In the genomic region with DNA sequence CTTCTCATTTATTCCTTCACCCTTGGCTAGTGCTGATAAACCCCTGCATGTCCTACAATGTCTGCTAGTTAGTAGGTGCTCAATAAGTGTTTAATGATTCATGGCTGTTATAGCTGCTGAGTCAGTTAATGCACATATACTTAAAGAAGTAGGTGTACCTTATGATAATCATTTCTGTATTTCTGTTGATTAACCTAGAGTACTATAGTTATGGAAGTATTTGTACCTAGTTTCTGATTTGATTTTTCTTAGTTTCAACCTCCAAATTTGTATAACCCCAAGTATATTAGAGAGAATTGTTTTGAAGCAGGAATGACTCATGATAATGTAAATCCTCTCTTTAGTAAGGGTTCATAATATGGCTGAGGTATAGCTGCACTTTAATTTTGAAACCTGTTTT, we compare ENCODE assay signal across 15 cellular contexts. TPM values are rescaled to one million over a fixed set of nuclear protein-coding genes. Genes with fewer than 3 reads are reported as not detected.
DNase-seq lines count a peak whose midpoint lies in the region; ATAC-seq, FAIRE-seq and TF ChIP-seq lines count a peak whose summit lies in the region.
"Had no signal": no experiment of that assay in that cellular context is flagged by ENCODE, and none has a peak within 500 bp of the region (broad histone marks: within the 10 kb centered on the region; RNA-seq: fewer than 3 reads in every experiment).

No MANE protein-coding gene starts in this region.

- peak overlapping the region; percentile 20; the same call in 1 of the 3 replicates for H3K4me2 ChIP-seq in A549

- POLR2A ChIA-PET in A549 (lab: Yijun Ruan, JAX) = interaction anchor here (1.3 kb wide), 1 partner anchor 9 kb away, joined by 5 read pairs; a partner anchor contains a TSS

- no peak for TF ChIP-seq CTCF in A549 (IDR thresholded peaks at IDR 0.05)
- TF ChIP-seq CTCF in heart right ventricle (IDR thresholded peaks at IDR 0.05) = no peak

- H3K27ac ChIP-seq in A549 (no peak overlapping the region), heart right ventricle (no peak overlapping the region)
- H3K27ac ChIP-seq: stomach had no signal

- no peak for DNase-seq in A549 (ENCODE audit: low read depth in 1 of 2, low spot score in 1 of 2)
- DNase-seq in heart right ventricle = no peak
- no peak for DNase-seq in T-helper 9 cell
- no peak for DNase-seq in A172 (ENCODE audit: low spot score)
- DNase-seq in hepatic stellate cell (ENCODE audit: low spot score) = no peak
- DNase-seq: amniotic stem cell; kidney; NCI-H1417 treated with DMSO at 0.1 percent for 48 hours; stimulated activated CD4-positive, alpha-beta T cell treated with anti-CD3 and anti-CD28 coated beads, Interleukin-15, amount 100 ng/mL, for 24 hours; stomach had no signal

- intact Hi-C loops in heart right ventricle (cut with DNase I) = no loop called here

- no peak for TF ChIP-seq POLR2A in A549 (IDR thresholded peaks at IDR 0.05; ENCODE audit: low read length)

- TF ChIP-seq RAD21 in A549 (conservative IDR thresholded peaks at IDR 0.05 in 1 of 2, IDR thresholded peaks at IDR 0.05 in 1 of 2) = no peak

- TF ChIP-seq EP300 in A549 (IDR thresholded peaks at IDR 0.05) = no peak

- ATAC-seq in A549 = no peak
- peak; percentile 69 for ATAC-seq in GM19043 (IDR thresholded peaks at IDR 0.05; ENCODE audit: low read depth, unreplicated experiment)
- ATAC-seq in HG02623 (IDR thresholded peaks at IDR 0.05; ENCODE audit: unreplicated experiment) = peak; percentile 84
- peak; percentile 79 for ATAC-seq in HG03439 (IDR thresholded peaks at IDR 0.05; ENCODE audit: unreplicated experiment)
- no peak for ATAC-seq in heart right ventricle
- ATAC-seq: Right ventricle myocardium inferior had no signal

- FAIRE-seq in A549 (lab: Jason Lieb, UNC) = no peak
- FAIRE-seq: kidney had no signal

- H3K27me3 ChIP-seq in heart right ventricle = no peaks in the 10 kb centered on the region
- H3K27me3 ChIP-seq: stomach had no signal

- no peak overlapping the region for H3K4me3 ChIP-seq in A549
- no peak overlapping the region for H3K4me3 ChIP-seq in heart right ventricle
- H3K4me3 ChIP-seq: stomach had no signal

- H3K9me3 ChIP-seq in A549 = no peaks in the 10 kb centered on the region
- no peaks in the 10 kb centered on the region for H3K9me3 ChIP-seq in heart right ventricle
- H3K9me3 ChIP-seq: stomach had no signal

- peaks cover 20% of the 10 kb centered on the region; the same call in 2 of the 3 replicates for H3K4me1 ChIP-seq in A549
- peaks cover 13 to 98% (median 78%) of the 10 kb centered on the region in 9 donors for H3K4me1 ChIP-seq in heart right ventricle

- CTCF ChIA-PET in A549 (lab: Yijun Ruan, JAX) = interaction anchor here (1.4 to 1.6 kb wide), 2 partner anchors 29 to 59 kb away, joined by 4 to 5 read pairs; no protein-coding TSS in a partner anchor

- H3K36me3 ChIP-seq in heart right ventricle = no peaks in the 10 kb centered on the region
- H3K36me3 ChIP-seq: stomach had no signal

TF ChIP-seq in A549, 52 proteins besides CTCF, POLR2A, EP300 and RAD21:
- TF ChIP-seq HOXA7 (CRISPR knock-in tag; IDR thresholded peaks at IDR 0.05) (no peak), EHMT2 (IDR thresholded peaks at IDR 0.05; ENCODE audit: low read depth) (no peak), RNF2 (IDR thresholded peaks at IDR 0.05; ENCODE audit: borderline replicate concordance, low read depth) (no peak), BHLHE40 (IDR thresholded peaks at IDR 0.05; ENCODE audit: low read depth, low read length) (no peak), FOSL2 (IDR thresholded peaks at IDR 0.05) (no peak), FOSL2 (CRISPR knock-in tag; IDR thresholded peaks at IDR 0.05) (0 out of 2 replicates have a peak, but pooled peaks have one; percentile 16), CHD2 (IDR thresholded peaks at IDR 0.05; ENCODE audit: low read length, partially characterized antibody) (no peak), ZC3H11A (IDR thresholded peaks at IDR 0.05) (no peak), FOSB (CRISPR knock-in tag; IDR thresholded peaks at IDR 0.05) (no peak)
TF ChIP-seq in A549: peak in this region for 1.

RNA-seq across cellular contexts. Expression of a gene that starts 8.9 kb away (rescaled TPM):
- polyA plus RNA-seq in A549 (2011; rRNA removed) = 69.9 and 101 TPM in 2 replicates
- 14.9 TPM in 2 replicates for polyA plus RNA-seq in A549 (2012; cell fraction: cytosol; rRNA removed)
- polyA plus RNA-seq in A549 (2012; cell fraction: nucleus; rRNA removed) = 8.0 and 9.2 TPM in 2 replicates
- 17.1 to 19.5 TPM (median 18.5 TPM) in 3 replicates for polyA plus RNA-seq in A549 (2017; fragmentation: RNase III; extraction: RNeasy Plus Mini Kit Qiagen cat#74134 plus additional on column Dnase treatment)
- 76.1 and 95.2 TPM in 2 replicates for polyA minus RNA-seq in A549 (2011; rRNA and poly(A)+ RNA removed)
- total RNA-seq in heart right ventricle = 10 to 100 TPM; 33.3 to 53.8 (median 39.8) TPM
- polyA plus RNA-seq in heart right ventricle = 1 to 10 TPM; 7.0 to 8.5 TPM
- total RNA-seq in A172 (2014; rRNA removed; shearing (Covaris generic)) = 55.9 and 58.8 TPM in 2 replicates

RNA-seq across cellular contexts. Expression of a gene that starts 51.4 kb away (rescaled TPM):
- not detected in 2 replicates for polyA plus RNA-seq in A549 (2011; rRNA removed)
- not detected in 2 replicates for polyA plus RNA-seq in A549 (2012; cell fraction: cytosol; rRNA removed)
- not detected in 2 replicates for polyA plus RNA-seq in A549 (2012; cell fraction: nucleus; rRNA removed)
- polyA plus RNA-seq in A549 (2017; fragmentation: RNase III; extraction: RNeasy Plus Mini Kit Qiagen cat#74134 plus additional on column Dnase treatment) = not detected in 3 replicates
- polyA minus RNA-seq in A549 (2011; rRNA and poly(A)+ RNA removed) = not detected in 2 replicates
- total RNA-seq in heart right ventricle = not detected
- not detected for polyA plus RNA-seq in heart right ventricle
- total RNA-seq in A172 (2014; rRNA removed; shearing (Covaris generic)) = not detected in 2 replicates
- total RNA-seq: Right ventricle myocardium inferior had no signal
- polyA plus RNA-seq: esophagus had no signal

Comparison
In these comparisons a context has a peak if more than half of its experiments do, and no peak if none do; other contexts are left out.
1. ATAC-seq: peak in GM19043 (single experiment), HG02623 (single experiment) and HG03439 (single experiment); none in A549 (0 of 2) and heart right ventricle (0 of 8).